Comparison of ENCODE assay signal across 26 cellular contexts in the genomic region with DNA sequence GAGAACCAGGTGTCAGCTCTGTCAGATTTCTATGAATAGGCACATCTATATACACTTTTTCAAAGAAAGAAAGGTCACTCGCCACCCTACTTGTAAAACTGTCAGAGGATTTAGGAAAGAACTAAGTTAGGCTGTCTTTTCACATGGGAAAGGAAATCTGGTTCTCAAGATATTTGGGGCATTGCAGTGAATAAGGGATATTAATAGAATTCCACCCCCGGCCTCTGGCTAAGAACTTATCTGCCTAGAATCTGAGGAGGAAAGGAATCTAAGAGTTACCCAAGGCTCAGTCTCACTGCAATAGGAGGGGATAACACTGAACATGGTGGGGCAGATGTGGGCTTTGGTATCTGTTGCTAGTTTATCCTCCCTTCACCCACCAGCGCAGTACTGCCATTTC.
"Had no signal": no experiment of that assay in that cellular context is flagged by ENCODE, and none has a peak within 500 bp of the region (broad histone marks: within the 10 kb centered on the region; RNA-seq: fewer than 3 reads in every experiment).

No MANE protein-coding gene starts in this region.

- H3K27me3 ChIP-seq: neutrophil, pancreas, right lobe of liver, testis, tibial artery, transverse colon, upper lobe of right lung, uterus had no signal

- H3K9me3 Mint-ChIP-seq: natural killer cell treated with Interleukin-12 subunit alpha and Interleukin-12 subunit beta and Interleukin-15 and Interleukin-18, amount 100 ng/mL, for 72 hours; neural crest cell; stimulated activated memory B cell treated with anti-CD40 and anti-IgM and Interleukin-4, amounts not matched to agents 10 μg/mL and 1 μg/mL and 100 μg/mL, for 72 hours; stimulated activated naive CD8-positive, alpha-beta T cell treated with anti-CD3 and anti-CD28 coated beads, Interleukin-15, amount 100 ng/mL, for 72 hours; type B pancreatic cell had no signal

- H3K4me3 ChIP-seq: pancreas, prostate gland, right lobe of liver, skin epidermis, smooth muscle cell, spleen, suprapubic skin, testis, tibial artery, transverse colon, upper lobe of right lung, uterus had no signal

- H3K27ac Mint-ChIP-seq: naive thymus-derived CD8-positive, alpha-beta T cell; natural killer cell treated with Interleukin-12 subunit alpha and Interleukin-12 subunit beta and Interleukin-15 and Interleukin-18, amount 100 ng/mL, for 72 hours; nephron progenitor cell; stimulated activated memory B cell treated with anti-CD40 and anti-IgM and Interleukin-4, amounts not matched to agents 10 μg/mL and 1 μg/mL and 100 μg/mL, for 72 hours; stimulated activated naive CD8-positive, alpha-beta T cell treated with anti-CD3 and anti-CD28 coated beads, Interleukin-15, amount 100 ng/mL, for 72 hours; type B pancreatic cell had no signal

- H3K36me3 Mint-ChIP-seq: naive thymus-derived CD8-positive, alpha-beta T cell; natural killer cell treated with Interleukin-12 subunit alpha and Interleukin-12 subunit beta and Interleukin-15 and Interleukin-18, amount 100 ng/mL, for 72 hours; stimulated activated memory B cell treated with anti-CD40 and anti-IgM and Interleukin-4, amounts not matched to agents 10 μg/mL and 1 μg/mL and 100 μg/mL, for 72 hours; type B pancreatic cell had no signal

- H3K9me3 ChIP-seq: neutrophil, pancreas, prostate gland, right lobe of liver, spleen, suprapubic skin, testis, tibial artery, transverse colon, upper lobe of right lung, uterus had no signal

- H3K27me3 Mint-ChIP-seq: natural killer cell treated with Interleukin-12 subunit alpha and Interleukin-12 subunit beta and Interleukin-15 and Interleukin-18, amount 100 ng/mL, for 72 hours had no signal

- H3K4me3 Mint-ChIP-seq: naive thymus-derived CD8-positive, alpha-beta T cell; natural killer cell treated with Interleukin-12 subunit alpha and Interleukin-12 subunit beta and Interleukin-15 and Interleukin-18, amount 100 ng/mL, for 72 hours; nephron progenitor cell; neural crest cell; stimulated activated memory B cell treated with anti-CD40 and anti-IgM and Interleukin-4, amounts not matched to agents 10 μg/mL and 1 μg/mL and 100 μg/mL, for 72 hours; stimulated activated naive CD8-positive, alpha-beta T cell treated with anti-CD3 and anti-CD28 coated beads, Interleukin-15, amount 100 ng/mL, for 72 hours; type B pancreatic cell had no signal

- H3K4me1 Mint-ChIP-seq: naive thymus-derived CD8-positive, alpha-beta T cell; nephron progenitor cell; stimulated activated memory B cell treated with anti-CD40 and anti-IgM and Interleukin-4, amounts not matched to agents 10 μg/mL and 1 μg/mL and 100 μg/mL, for 72 hours; stimulated activated naive CD8-positive, alpha-beta T cell treated with anti-CD3 and anti-CD28 coated beads, Interleukin-15, amount 100 ng/mL, for 72 hours had no signal

- H3K36me3 ChIP-seq: neutrophil, pancreas, prostate gland, right lobe of liver, spleen, suprapubic skin, tibial artery, transverse colon, upper lobe of right lung, uterus had no signal

- H3K4me2 ChIP-seq: smooth muscle cell had no signal

- H3K27ac ChIP-seq: neutrophil, pancreas, prostate gland, right lobe of liver, skin epidermis, spleen, suprapubic skin, testis, tibial artery, transverse colon, upper lobe of right lung, uterus had no signal

- H3K4me1 ChIP-seq: pancreas, prostate gland, right lobe of liver, spleen, suprapubic skin, testis, tibial artery, transverse colon, upper lobe of right lung, uterus had no signal

- DNase-seq: spleen; stimulated activated CD4-positive, alpha-beta T cell treated with anti-CD3 and anti-CD28 coated beads, Interleukin-12 subunit alpha, Interleukin-12 subunit beta, amount 100 ng/mL, for 4 hours; stimulated activated CD4-positive, alpha-beta T cell treated with anti-CD3 and anti-CD28 coated beads, Interleukin-1b, Interleukin-23, amount 100 ng/mL, for 48 hours; stimulated activated CD4-positive, alpha-beta T cell treated with anti-CD3 and anti-CD28 coated beads, Interleukin-4, amount 100 ng/mL, for 4 hours; stimulated activated CD8-positive, alpha-beta memory T cell treated with anti-CD3 and anti-CD28 coated beads, Interleukin-4, amount 100 ng/mL, for 48 hours; stimulated activated naive CD4-positive, alpha-beta T cell; tibial artery; upper lobe of right lung; uterus had no signal

- ATAC-seq: naive thymus-derived CD8-positive, alpha-beta T cell; natural killer cell treated with Interleukin-12 subunit alpha and Interleukin-12 subunit beta and Interleukin-15 and Interleukin-18, amount 100 ng/mL, for 72 hours; stimulated activated memory B cell treated with anti-CD40 and anti-IgM and Interleukin-4, amounts not matched to agents 10 μg/mL and 1 μg/mL and 100 μg/mL, for 72 hours; stimulated activated naive CD8-positive, alpha-beta T cell treated with anti-CD3 and anti-CD28 coated beads, Interleukin-15, amount 100 ng/mL, for 72 hours; stimulated activated naive CD8-positive, alpha-beta T cell treated with anti-CD3 and anti-CD28 coated beads, Interleukin-15, Interleukin-2, amounts not matched to agents 100 U/mL and 50 U/mL, for 24 hours had no signal
